ENCODE assay signal across 1 cellular context in genomic region chr10:126749030-126749655, GRCh38.
TF ChIP-seq lines count a peak whose summit lies in the region.

No MANE protein-coding gene starts in this region.

TF ChIP-seq in endothelial cell of umbilical vein, 7 proteins besides CTCF, POLR2A, EP300 and RAD21 (continued from another document):
- TF ChIP-seq, protein P1, sequence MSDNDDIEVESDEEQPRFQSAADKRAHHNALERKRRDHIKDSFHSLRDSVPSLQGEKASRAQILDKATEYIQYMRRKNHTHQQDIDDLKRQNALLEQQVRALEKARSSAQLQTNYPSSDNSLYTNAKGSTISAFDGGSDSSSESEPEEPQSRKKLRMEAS (IDR thresholded peaks at IDR 0.05; ENCODE audit: insufficient read depth, insufficient read length), result no peak
